Comparison of ENCODE assay signal across 22 cellular contexts in genomic region chr1:65725064-65725463, GRCh38.
"Had no signal": no experiment of that assay in that cellular context is flagged by ENCODE, and none has a peak within 500 bp of the region (broad histone marks: within the 10 kb centered on the region; RNA-seq: fewer than 3 reads in every experiment).

No MANE protein-coding gene starts in this region.

- ATAC-seq: esophagus mucosa; gastrocnemius medialis; heart right ventricle; left lobe of liver; mucosa of descending colon; naive thymus-derived CD8-positive, alpha-beta T cell; psoas muscle; right lobe of liver; stimulated activated memory B cell treated with anti-CD40 and anti-IgM and Interleukin-4, amounts not matched to agents 10 μg/mL and 1 μg/mL and 100 μg/mL, for 72 hours had no signal

- DNase-seq: dorsolateral prefrontal cortex; effector CD8-positive, alpha-beta T cell; gastrocnemius medialis; heart right ventricle; hypothalamus; kidney glomerular epithelial cell; mammary epithelial cell; mucosa of descending colon; psoas muscle; retina; right lobe of liver; stimulated activated CD4-positive, alpha-beta T cell treated with anti-CD3 and anti-CD28 coated beads, Interleukin-4, amount 100 ng/mL, for 1 hour; tibial artery; upper lobe of left lung; uterus had no signal

- H3K27ac ChIP-seq: dorsolateral prefrontal cortex, gastrocnemius medialis, heart right ventricle, neutrophil, psoas muscle, right lobe of liver, tibial artery, upper lobe of left lung, uterus had no signal

- H3K36me3 ChIP-seq: gastrocnemius medialis, heart right ventricle, neutrophil, right lobe of liver, tibial artery, upper lobe of left lung, uterus had no signal

- H3K27me3 ChIP-seq: dorsolateral prefrontal cortex, gastrocnemius medialis, neutrophil, right lobe of liver, tibial artery, upper lobe of left lung, uterus had no signal

- H3K9me3 ChIP-seq: gastrocnemius medialis, heart right ventricle, mucosa of descending colon, neutrophil, psoas muscle, right lobe of liver, tibial artery, upper lobe of left lung, uterus had no signal

- H3K4me3 ChIP-seq: dorsolateral prefrontal cortex, gastrocnemius medialis, heart right ventricle, mucosa of descending colon, psoas muscle, right lobe of liver, tibial artery, upper lobe of left lung, uterus had no signal

- FAIRE-seq: endometrium, islet of Langerhans had no signal

- H3K4me1 ChIP-seq: gastrocnemius medialis, heart right ventricle, psoas muscle, right lobe of liver, tibial artery, upper lobe of left lung, uterus had no signal
